ENCODE assay signal across 22 cellular contexts in genomic region chr12:128543971-128544370, GRCh38.
"Had no signal": no experiment of that assay in that cellular context is flagged by ENCODE, and none has a peak within 500 bp of the region (broad histone marks: within the 10 kb centered on the region; RNA-seq: fewer than 3 reads in every experiment).

No MANE protein-coding gene starts in this region.

- H3K4me1 ChIP-seq: colonic mucosa, esophagus squamous epithelium, gastroesophageal sphincter, heart right ventricle had no signal

- H3K27ac ChIP-seq: brain microvascular endothelial cell, colonic mucosa, epithelial cell of prostate, esophagus squamous epithelium, gastroesophageal sphincter, heart right ventricle had no signal

- ATAC-seq: activated CD4-positive, alpha-beta T cell treated with anti-CD3 and anti-CD28 coated beads for 36 hours; activated CD8-positive, alpha-beta memory T cell treated with anti-CD3 and anti-CD28 coated beads, Interleukin-2, amount 10 ng/mL, durations not matched to agents 7 days and 5 days; activated CD8-positive, alpha-beta T cell treated with anti-CD3 and anti-CD28 coated beads, Interleukin-2, amount 10 ng/mL, durations not matched to agents 7 days and 5 days; gastroesophageal sphincter; heart right ventricle had no signal

- H3K9me3 ChIP-seq: colonic mucosa, gastroesophageal sphincter had no signal

- H3K36me3 ChIP-seq: brain microvascular endothelial cell, colonic mucosa, esophagus squamous epithelium, gastroesophageal sphincter, heart right ventricle had no signal

- DNase-seq: activated CD4-positive, alpha-beta memory T cell treated with anti-CD3 and anti-CD28 coated beads for 36 hours; activated CD4-positive, alpha-beta T cell treated with anti-CD3 and anti-CD28 coated beads for 36 hours; activated CD4-positive, alpha-beta T cell treated with anti-CD3 and anti-CD28 coated beads, Interleukin-2, amount 10 ng/mL, durations not matched to agents 24 days and 14 days; activated CD4-positive, CD25-positive, alpha-beta regulatory T cell; activated CD4-positive, CD25-positive, alpha-beta regulatory T cell treated with anti-CD3 and anti-CD28 coated beads, Interleukin-2, amount 50 U/mL, for 72 hours; activated CD8-positive, alpha-beta memory T cell treated with anti-CD3 and anti-CD28 coated beads, Interleukin-2, amount 10 ng/mL, durations not matched to agents 7 days and 5 days; activated CD8-positive, alpha-beta memory T cell treated with anti-CD3 and anti-CD28 coated beads, Interleukin-2, amount 50 U/mL, for 4 hours; activated CD8-positive, alpha-beta T cell treated with anti-CD3 and anti-CD28 coated beads, Interleukin-2, amount 10 ng/mL, durations not matched to agents 7 days and 5 days; activated effector memory CD4-positive, alpha-beta T cell treated with anti-CD3 and anti-CD28 coated beads, Interleukin-2, amount 50 U/mL, for 16 hours; activated naive CD4-positive, alpha-beta T cell treated with anti-CD3 and anti-CD28 coated beads for 36 hours; activated naive CD8-positive, alpha-beta T cell treated with anti-CD3 and anti-CD28 coated beads, Interleukin-2, amount 10 ng/mL, durations not matched to agents 7 days and 5 days; activated T-cell treated with anti-CD3 and anti-CD28 coated beads, Interleukin-2, amount 50 U/mL, for 1 hour; activated T-cell treated with anti-CD3 and anti-CD28 coated beads, Interleukin-2, amount 50 U/mL, for 48 hours; brain microvascular endothelial cell; cerebellar nuclear complex; colonic mucosa; effector CD8-positive, alpha-beta T cell; esophagus squamous epithelium; foreskin melanocyte; heart right ventricle had no signal

- H3K4me3 ChIP-seq: colonic mucosa, esophagus squamous epithelium, gastroesophageal sphincter, heart right ventricle had no signal

- H3K27me3 ChIP-seq: brain microvascular endothelial cell, colonic mucosa, esophagus squamous epithelium, heart right ventricle had no signal
